In genomic region chr1:169309178-169310166, GRCh38 we compare ENCODE assay signal across 1 cellular context.
TF ChIP-seq lines count a peak whose summit lies in the region.

No MANE protein-coding gene starts in this region.

TF ChIP-seq in K562, 482 proteins besides CTCF, POLR2A, EP300 and RAD21 (continued from another document and continues in another):
- TF ChIP-seq ZNF407 (IDR thresholded peaks at IDR 0.05; ENCODE audit: low read depth) = no peak
- 0 out of 2 replicates have a peak, but pooled peaks have one; percentile 1 for TF ChIP-seq MAFF (IDR thresholded peaks at IDR 0.05; ENCODE audit: low read length)
- no peak for TF ChIP-seq KLF10 (CRISPR knock-in tag; IDR thresholded peaks at IDR 0.05)
- TF ChIP-seq ZNF197 (CRISPR knock-in tag; IDR thresholded peaks at IDR 0.05; ENCODE audit: low read depth) = no peak
- TF ChIP-seq MGA (IDR thresholded peaks at IDR 0.05) = no peak
- no peak for TF ChIP-seq SRSF3 (IDR thresholded peaks at IDR 0.05; ENCODE audit: insufficient read depth, low read length)
- peak; percentile 41; the same call in 1 of the 2 replicates for TF ChIP-seq SMARCC2 (IDR thresholded peaks at IDR 0.05; ENCODE audit: low read depth)
- no peak; the same call in 1 of the 2 replicates for TF ChIP-seq MIER1 (IDR thresholded peaks at IDR 0.05; ENCODE audit: low read depth)
- TF ChIP-seq FOXJ2 (tag; IDR thresholded peaks at IDR 0.05) = 0 out of 2 replicates have a peak, but pooled peaks have one; percentile 47
- TF ChIP-seq ZBTB5 (IDR thresholded peaks at IDR 0.05) = no peak
- TF ChIP-seq MCM5 (IDR thresholded peaks at IDR 0.05; ENCODE audit: low read depth) = no peak
- no peak for TF ChIP-seq ZNF518B (CRISPR knock-in tag; IDR thresholded peaks at IDR 0.05)
- 0 out of 4 replicates have a peak, but pooled peaks of 1 of the 2 experiments have one; percentile 24 for TF ChIP-seq MNT (conservative IDR thresholded peaks at IDR 0.05)
- no peak for TF ChIP-seq ZNF778 (CRISPR knock-in tag; IDR thresholded peaks at IDR 0.05)
- TF ChIP-seq HBP1 (CRISPR knock-in tag; IDR thresholded peaks at IDR 0.05) = 0 out of 2 replicates have a peak, but pooled peaks have one; percentile 40
- TF ChIP-seq ZFP91 (CRISPR knock-in tag; IDR thresholded peaks at IDR 0.05) = no peak
